Comparison of ENCODE assay signal across 31 cellular contexts in genomic region chr20:8346898-8347297, GRCh38.
"Had no signal": no experiment of that assay in that cellular context is flagged by ENCODE, and none has a peak within 500 bp of the region (broad histone marks: within the 10 kb centered on the region; RNA-seq: fewer than 3 reads in every experiment).

No MANE protein-coding gene starts in this region.

- H3K9me3 ChIP-seq: MG63, Peyer's patch, SJSA1, SK-N-SH had no signal

- FAIRE-seq: TTC549 had no signal

- H3K4me2 ChIP-seq: SK-N-SH had no signal

- H3K27me3 Mint-ChIP-seq: activated CD4-positive, alpha-beta T cell treated with anti-CD3 and anti-CD28 coated beads, Interleukin-2, amount 10 ng/mL, durations not matched to agents 24 days and 14 days; activated CD8-positive, alpha-beta T cell treated with anti-CD3 and anti-CD28 coated beads for 36 hours; activated naive CD8-positive, alpha-beta T cell treated with anti-CD3 and anti-CD28 coated beads for 36 hours; activated T-helper 17 cell treated with anti-CD3 and anti-CD28 coated beads, Interleukin-2, amount 50 U/mL, for 72 hours had no signal

- H3K9me3 Mint-ChIP-seq: activated CD4-positive, alpha-beta T cell treated with anti-CD3 and anti-CD28 coated beads, Interleukin-2, amount 10 ng/mL, durations not matched to agents 24 days and 14 days; activated CD8-positive, alpha-beta T cell treated with anti-CD3 and anti-CD28 coated beads for 36 hours; activated naive CD8-positive, alpha-beta T cell treated with anti-CD3 and anti-CD28 coated beads for 36 hours; T-helper 2 cell treated with Interferon-gamma antibody and Interleukin-4, amounts not matched to agents 5 μg/mL and 100 μg/mL, for 36 hours had no signal

- H3K36me3 Mint-ChIP-seq: activated naive CD8-positive, alpha-beta T cell treated with anti-CD3 and anti-CD28 coated beads for 36 hours had no signal

- DNase-seq: activated CD4-positive, alpha-beta T cell treated with anti-CD3 and anti-CD28 coated beads, Interleukin-2, amount 10 ng/mL, durations not matched to agents 24 days and 14 days; activated CD4-positive, alpha-beta T cell treated with anti-CD3 and anti-CD28 coated beads, Interleukin-2, amount 50 U/mL, for 4 hours; activated CD8-positive, alpha-beta T cell treated with anti-CD3 and anti-CD28 coated beads for 36 hours; activated effector memory CD4-positive, alpha-beta T cell treated with anti-CD3 and anti-CD28 coated beads, Interleukin-2, amount 50 U/mL, for 16 hours; activated naive CD4-positive, alpha-beta T cell; activated naive CD4-positive, alpha-beta T cell treated with anti-CD3 and anti-CD28 coated beads, Interleukin-2, amount 50 U/mL, for 16 hours; activated naive CD8-positive, alpha-beta T cell treated with anti-CD3 and anti-CD28 coated beads for 36 hours; activated T-cell treated with anti-CD3 and anti-CD28 coated beads, Interleukin-2, amount 50 U/mL, for 1 hour; activated T-cell treated with anti-CD3 and anti-CD28 coated beads, Interleukin-2, amount 50 U/mL, for 72 hours; amniotic stem cell; aorta; central memory CD4-positive, alpha-beta T cell; Kasumi-1; KG1; MG63; MV-4-11; NCI-H1092; NCI-H1436 treated with DMSO at 0.1 percent for 48 hours; NCI-H1694 treated with DMSO at 0.1 percent for 48 hours; NCI-H2029; NCI-H524 treated with DMSO at 0.1 percent for 48 hours; PC-3; Peyer's patch; RPMI8226; SHP77 treated with DMSO at 0.1 percent for 48 hours; SK-N-SH had no signal

- H3K36me3 ChIP-seq: MG63, Peyer's patch, SJSA1 had no signal

- ATAC-seq: activated CD8-positive, alpha-beta T cell treated with anti-CD3 and anti-CD28 coated beads for 36 hours; activated T-cell treated with anti-CD3 and anti-CD28 coated beads, Interleukin-2, amount 50 U/mL, for 72 hours; activated T-helper 17 cell treated with anti-CD3 and anti-CD28 coated beads, Interleukin-2, amount 50 U/mL, for 72 hours; PC-3 had no signal

- H3K27me3 ChIP-seq: MG63, Peyer's patch, SJSA1 had no signal

- H3K4me1 Mint-ChIP-seq: activated CD4-positive, alpha-beta T cell treated with anti-CD3 and anti-CD28 coated beads, Interleukin-2, amount 10 ng/mL, durations not matched to agents 24 days and 14 days; activated naive CD8-positive, alpha-beta T cell treated with anti-CD3 and anti-CD28 coated beads for 36 hours; activated T-helper 17 cell treated with anti-CD3 and anti-CD28 coated beads, Interleukin-2, amount 50 U/mL, for 72 hours had no signal

- H3K4me3 ChIP-seq: MG63, Peyer's patch, SJSA1 had no signal

- H3K27ac ChIP-seq: Peyer's patch, SJSA1 had no signal

- H3K4me1 ChIP-seq: Peyer's patch, SJSA1 had no signal

- H3K9ac ChIP-seq: SK-N-SH had no signal

- H3K4me3 Mint-ChIP-seq: activated CD4-positive, alpha-beta T cell treated with anti-CD3 and anti-CD28 coated beads, Interleukin-2, amount 10 ng/mL, durations not matched to agents 24 days and 14 days; activated CD8-positive, alpha-beta T cell treated with anti-CD3 and anti-CD28 coated beads for 36 hours; activated naive CD8-positive, alpha-beta T cell treated with anti-CD3 and anti-CD28 coated beads for 36 hours; activated T-cell treated with anti-CD3 and anti-CD28 coated beads, Interleukin-2, amount 50 U/mL, for 72 hours; activated T-helper 17 cell treated with anti-CD3 and anti-CD28 coated beads, Interleukin-2, amount 50 U/mL, for 72 hours; T-helper 1 cell treated with Interleukin-12 subunit alpha and Interleukin-12 subunit beta and Interleukin-4 antibody, amounts not matched to agents 30 μg/mL and 1 μg/mL, for 36 hours; T-helper 2 cell treated with Interferon-gamma antibody and Interleukin-4, amounts not matched to agents 5 μg/mL and 100 μg/mL, for 36 hours had no signal

- H3K27ac Mint-ChIP-seq: activated CD4-positive, alpha-beta T cell treated with anti-CD3 and anti-CD28 coated beads, Interleukin-2, amount 10 ng/mL, durations not matched to agents 24 days and 14 days; activated CD8-positive, alpha-beta T cell treated with anti-CD3 and anti-CD28 coated beads for 36 hours; activated naive CD8-positive, alpha-beta T cell treated with anti-CD3 and anti-CD28 coated beads for 36 hours; activated T-cell treated with anti-CD3 and anti-CD28 coated beads, Interleukin-2, amount 50 U/mL, for 72 hours; activated T-helper 17 cell treated with anti-CD3 and anti-CD28 coated beads, Interleukin-2, amount 50 U/mL, for 72 hours; T-helper 1 cell treated with Interleukin-12 subunit alpha and Interleukin-12 subunit beta and Interleukin-4 antibody, amounts not matched to agents 30 μg/mL and 1 μg/mL, for 36 hours; T-helper 2 cell treated with Interferon-gamma antibody and Interleukin-4, amounts not matched to agents 5 μg/mL and 100 μg/mL, for 36 hours had no signal
